1 cellular context compared by ENCODE assay signal in the genomic region with DNA sequence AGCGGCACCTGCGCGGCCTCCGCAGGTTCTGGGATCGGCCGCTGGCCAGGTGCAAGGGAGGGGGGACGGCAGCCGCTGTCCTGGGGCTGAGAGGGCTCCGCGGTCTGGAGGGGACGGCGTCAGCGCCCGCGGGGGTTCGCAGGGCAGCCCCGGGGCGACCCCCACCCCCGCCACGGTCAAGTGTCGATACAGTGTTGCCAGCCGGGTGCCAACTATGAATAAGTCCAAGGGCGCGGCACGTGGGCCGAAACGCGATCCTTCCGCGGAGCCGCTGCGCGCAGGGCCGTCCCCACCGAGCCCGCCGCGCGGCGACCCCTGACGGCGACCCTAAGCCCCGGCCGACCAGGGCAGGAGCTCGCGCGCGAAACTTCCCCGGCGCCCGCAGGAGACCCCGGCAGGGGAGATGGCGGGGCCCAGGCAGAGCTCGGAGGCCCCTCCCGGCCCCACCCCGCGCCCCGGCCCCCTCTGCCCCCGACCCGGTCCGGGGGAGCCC.
TF ChIP-seq lines count a peak whose summit lies in the region.

No MANE protein-coding gene starts in this region.

TF ChIP-seq in K562, 482 proteins besides CTCF, POLR2A, EP300 and RAD21 (continued from another document):
- TF ChIP-seq, protein P1, sequence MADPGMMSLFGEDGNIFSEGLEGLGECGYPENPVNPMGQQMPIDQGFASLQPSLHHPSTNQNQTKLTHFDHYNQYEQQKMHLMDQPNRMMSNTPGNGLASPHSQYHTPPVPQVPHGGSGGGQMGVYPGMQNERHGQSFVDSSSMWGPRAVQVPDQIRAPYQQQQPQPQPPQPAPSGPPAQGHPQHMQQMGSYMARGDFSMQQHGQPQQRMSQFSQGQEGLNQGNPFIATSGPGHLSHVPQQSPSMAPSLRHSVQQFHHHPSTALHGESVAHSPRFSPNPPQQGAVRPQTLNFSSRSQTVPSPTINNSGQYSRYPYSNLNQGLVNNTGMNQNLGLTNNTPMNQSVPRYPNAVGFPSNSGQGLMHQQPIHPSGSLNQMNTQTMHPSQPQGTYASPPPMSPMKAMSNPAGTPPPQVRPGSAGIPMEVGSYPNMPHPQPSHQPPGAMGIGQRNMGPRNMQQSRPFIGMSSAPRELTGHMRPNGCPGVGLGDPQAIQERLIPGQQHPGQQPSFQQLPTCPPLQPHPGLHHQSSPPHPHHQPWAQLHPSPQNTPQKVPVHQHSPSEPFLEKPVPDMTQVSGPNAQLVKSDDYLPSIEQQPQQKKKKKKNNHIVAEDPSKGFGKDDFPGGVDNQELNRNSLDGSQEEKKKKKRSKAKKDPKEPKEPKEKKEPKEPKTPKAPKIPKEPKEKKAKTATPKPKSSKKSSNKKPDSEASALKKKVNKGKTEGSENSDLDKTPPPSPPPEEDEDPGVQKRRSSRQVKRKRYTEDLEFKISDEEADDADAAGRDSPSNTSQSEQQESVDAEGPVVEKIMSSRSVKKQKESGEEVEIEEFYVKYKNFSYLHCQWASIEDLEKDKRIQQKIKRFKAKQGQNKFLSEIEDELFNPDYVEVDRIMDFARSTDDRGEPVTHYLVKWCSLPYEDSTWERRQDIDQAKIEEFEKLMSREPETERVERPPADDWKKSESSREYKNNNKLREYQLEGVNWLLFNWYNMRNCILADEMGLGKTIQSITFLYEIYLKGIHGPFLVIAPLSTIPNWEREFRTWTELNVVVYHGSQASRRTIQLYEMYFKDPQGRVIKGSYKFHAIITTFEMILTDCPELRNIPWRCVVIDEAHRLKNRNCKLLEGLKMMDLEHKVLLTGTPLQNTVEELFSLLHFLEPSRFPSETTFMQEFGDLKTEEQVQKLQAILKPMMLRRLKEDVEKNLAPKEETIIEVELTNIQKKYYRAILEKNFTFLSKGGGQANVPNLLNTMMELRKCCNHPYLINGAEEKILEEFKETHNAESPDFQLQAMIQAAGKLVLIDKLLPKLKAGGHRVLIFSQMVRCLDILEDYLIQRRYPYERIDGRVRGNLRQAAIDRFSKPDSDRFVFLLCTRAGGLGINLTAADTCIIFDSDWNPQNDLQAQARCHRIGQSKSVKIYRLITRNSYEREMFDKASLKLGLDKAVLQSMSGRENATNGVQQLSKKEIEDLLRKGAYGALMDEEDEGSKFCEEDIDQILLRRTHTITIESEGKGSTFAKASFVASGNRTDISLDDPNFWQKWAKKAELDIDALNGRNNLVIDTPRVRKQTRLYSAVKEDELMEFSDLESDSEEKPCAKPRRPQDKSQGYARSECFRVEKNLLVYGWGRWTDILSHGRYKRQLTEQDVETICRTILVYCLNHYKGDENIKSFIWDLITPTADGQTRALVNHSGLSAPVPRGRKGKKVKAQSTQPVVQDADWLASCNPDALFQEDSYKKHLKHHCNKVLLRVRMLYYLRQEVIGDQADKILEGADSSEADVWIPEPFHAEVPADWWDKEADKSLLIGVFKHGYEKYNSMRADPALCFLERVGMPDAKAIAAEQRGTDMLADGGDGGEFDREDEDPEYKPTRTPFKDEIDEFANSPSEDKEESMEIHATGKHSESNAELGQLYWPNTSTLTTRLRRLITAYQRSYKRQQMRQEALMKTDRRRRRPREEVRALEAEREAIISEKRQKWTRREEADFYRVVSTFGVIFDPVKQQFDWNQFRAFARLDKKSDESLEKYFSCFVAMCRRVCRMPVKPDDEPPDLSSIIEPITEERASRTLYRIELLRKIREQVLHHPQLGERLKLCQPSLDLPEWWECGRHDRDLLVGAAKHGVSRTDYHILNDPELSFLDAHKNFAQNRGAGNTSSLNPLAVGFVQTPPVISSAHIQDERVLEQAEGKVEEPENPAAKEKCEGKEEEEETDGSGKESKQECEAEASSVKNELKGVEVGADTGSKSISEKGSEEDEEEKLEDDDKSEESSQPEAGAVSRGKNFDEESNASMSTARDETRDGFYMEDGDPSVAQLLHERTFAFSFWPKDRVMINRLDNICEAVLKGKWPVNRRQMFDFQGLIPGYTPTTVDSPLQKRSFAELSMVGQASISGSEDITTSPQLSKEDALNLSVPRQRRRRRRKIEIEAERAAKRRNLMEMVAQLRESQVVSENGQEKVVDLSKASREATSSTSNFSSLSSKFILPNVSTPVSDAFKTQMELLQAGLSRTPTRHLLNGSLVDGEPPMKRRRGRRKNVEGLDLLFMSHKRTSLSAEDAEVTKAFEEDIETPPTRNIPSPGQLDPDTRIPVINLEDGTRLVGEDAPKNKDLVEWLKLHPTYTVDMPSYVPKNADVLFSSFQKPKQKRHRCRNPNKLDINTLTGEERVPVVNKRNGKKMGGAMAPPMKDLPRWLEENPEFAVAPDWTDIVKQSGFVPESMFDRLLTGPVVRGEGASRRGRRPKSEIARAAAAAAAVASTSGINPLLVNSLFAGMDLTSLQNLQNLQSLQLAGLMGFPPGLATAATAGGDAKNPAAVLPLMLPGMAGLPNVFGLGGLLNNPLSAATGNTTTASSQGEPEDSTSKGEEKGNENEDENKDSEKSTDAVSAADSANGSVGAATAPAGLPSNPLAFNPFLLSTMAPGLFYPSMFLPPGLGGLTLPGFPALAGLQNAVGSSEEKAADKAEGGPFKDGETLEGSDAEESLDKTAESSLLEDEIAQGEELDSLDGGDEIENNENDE (IDR thresholded peaks at IDR 0.05; ENCODE audit: low read depth, low read length) = no peak
- TF ChIP-seq, protein P2, sequence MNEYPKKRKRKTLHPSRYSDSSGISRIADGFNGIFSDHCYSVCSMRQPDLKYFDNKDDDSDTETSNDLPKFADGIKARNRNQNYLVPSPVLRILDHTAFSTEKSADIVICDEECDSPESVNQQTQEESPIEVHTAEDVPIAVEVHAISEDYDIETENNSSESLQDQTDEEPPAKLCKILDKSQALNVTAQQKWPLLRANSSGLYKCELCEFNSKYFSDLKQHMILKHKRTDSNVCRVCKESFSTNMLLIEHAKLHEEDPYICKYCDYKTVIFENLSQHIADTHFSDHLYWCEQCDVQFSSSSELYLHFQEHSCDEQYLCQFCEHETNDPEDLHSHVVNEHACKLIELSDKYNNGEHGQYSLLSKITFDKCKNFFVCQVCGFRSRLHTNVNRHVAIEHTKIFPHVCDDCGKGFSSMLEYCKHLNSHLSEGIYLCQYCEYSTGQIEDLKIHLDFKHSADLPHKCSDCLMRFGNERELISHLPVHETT (CRISPR knock-in tag; conservative IDR thresholded peaks at IDR 0.05 in 1 of 2, IDR thresholded peaks at IDR 0.05 in 1 of 2) = 0 out of 4 replicates have a peak, but pooled peaks of 1 of the 2 experiments have one; percentile 41
- TF ChIP-seq SAFB2 (IDR thresholded peaks at IDR 0.05; ENCODE audit: borderline replicate concordance, low read depth, low read length, severe bottlenecking) (no peak), PHF8 (IDR thresholded peaks at IDR 0.05; ENCODE audit: borderline replicate concordance, low read length) (peak; percentile 44; the same call in 1 of the 2 replicates), DNMT1 (IDR thresholded peaks at IDR 0.05) (no peak), CBFA2T2 (conservative IDR thresholded peaks at IDR 0.05) (0 out of 2 replicates have a peak, but pooled peaks have one; percentile 12), PCBP1 (IDR thresholded peaks at IDR 0.05; ENCODE audit: low read depth, low read length, poor library complexity, severe bottlenecking) (peak; percentile 71), LEF1 (IDR thresholded peaks at IDR 0.05) (no peak), MAZ (CRISPR knock-in tag; conservative IDR thresholded peaks at IDR 0.05 in 1 of 2, IDR thresholded peaks at IDR 0.05 in 1 of 2) (peak in 1 of 2 experiments; percentile 87; a peak in 2 of 4 replicates), ZNF212 (CRISPR knock-in tag; IDR thresholded peaks at IDR 0.05) (no peak), U2AF1 (optimal IDR thresholded peaks at IDR 0.05; ENCODE audit: low read depth, low read length) (peak; percentile 65), ZNF263 (CRISPR knock-in tag; IDR thresholded peaks at IDR 0.05; ENCODE audit: borderline replicate concordance) (peak; percentile 38; the same call in 1 of the 2 replicates), ZBTB7A (IDR thresholded peaks at IDR 0.05; ENCODE audit: borderline replicate concordance, control insufficient read depth, low read depth, low read length) (peak; percentile 97), RBBP5 (IDR thresholded peaks at IDR 0.05; ENCODE audit: borderline replicate concordance, insufficient read depth, low read length, poor library complexity, severe bottlenecking) (peak; percentile 74), GATAD2B (IDR thresholded peaks at IDR 0.05; ENCODE audit: borderline replicate concordance) (peak; percentile 69; the same call in 1 of the 2 replicates), ERF (CRISPR knock-in tag; IDR thresholded peaks at IDR 0.05) (peak; percentile 87; the same call in 1 of the 2 replicates), ZNF707 (CRISPR knock-in tag; conservative IDR thresholded peaks at IDR 0.05) (no peak), ZNF23 (CRISPR knock-in tag; IDR thresholded peaks at IDR 0.05) (no peak)
- TF ChIP-seq, protein P3, sequence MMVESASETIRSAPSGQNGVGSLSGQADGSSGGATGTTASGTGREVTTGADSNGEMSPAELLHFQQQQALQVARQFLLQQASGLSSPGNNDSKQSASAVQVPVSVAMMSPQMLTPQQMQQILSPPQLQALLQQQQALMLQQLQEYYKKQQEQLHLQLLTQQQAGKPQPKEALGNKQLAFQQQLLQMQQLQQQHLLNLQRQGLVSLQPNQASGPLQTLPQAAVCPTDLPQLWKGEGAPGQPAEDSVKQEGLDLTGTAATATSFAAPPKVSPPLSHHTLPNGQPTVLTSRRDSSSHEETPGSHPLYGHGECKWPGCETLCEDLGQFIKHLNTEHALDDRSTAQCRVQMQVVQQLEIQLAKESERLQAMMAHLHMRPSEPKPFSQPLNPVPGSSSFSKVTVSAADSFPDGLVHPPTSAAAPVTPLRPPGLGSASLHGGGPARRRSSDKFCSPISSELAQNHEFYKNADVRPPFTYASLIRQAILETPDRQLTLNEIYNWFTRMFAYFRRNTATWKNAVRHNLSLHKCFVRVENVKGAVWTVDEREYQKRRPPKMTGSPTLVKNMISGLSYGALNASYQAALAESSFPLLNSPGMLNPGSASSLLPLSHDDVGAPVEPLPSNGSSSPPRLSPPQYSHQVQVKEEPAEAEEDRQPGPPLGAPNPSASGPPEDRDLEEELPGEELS (CRISPR knock-in tag; IDR thresholded peaks at IDR 0.05; ENCODE audit: borderline replicate concordance) = peak; percentile 67; the same call in 1 of the 2 replicates
- TF ChIP-seq, protein P4, sequence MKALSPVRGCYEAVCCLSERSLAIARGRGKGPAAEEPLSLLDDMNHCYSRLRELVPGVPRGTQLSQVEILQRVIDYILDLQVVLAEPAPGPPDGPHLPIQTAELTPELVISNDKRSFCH (CRISPR knock-in tag; IDR thresholded peaks at IDR 0.05) = no peak
- TF ChIP-seq, protein P4 (tag; IDR thresholded peaks at IDR 0.05) = peak; percentile 80
- TF ChIP-seq, protein P5, sequence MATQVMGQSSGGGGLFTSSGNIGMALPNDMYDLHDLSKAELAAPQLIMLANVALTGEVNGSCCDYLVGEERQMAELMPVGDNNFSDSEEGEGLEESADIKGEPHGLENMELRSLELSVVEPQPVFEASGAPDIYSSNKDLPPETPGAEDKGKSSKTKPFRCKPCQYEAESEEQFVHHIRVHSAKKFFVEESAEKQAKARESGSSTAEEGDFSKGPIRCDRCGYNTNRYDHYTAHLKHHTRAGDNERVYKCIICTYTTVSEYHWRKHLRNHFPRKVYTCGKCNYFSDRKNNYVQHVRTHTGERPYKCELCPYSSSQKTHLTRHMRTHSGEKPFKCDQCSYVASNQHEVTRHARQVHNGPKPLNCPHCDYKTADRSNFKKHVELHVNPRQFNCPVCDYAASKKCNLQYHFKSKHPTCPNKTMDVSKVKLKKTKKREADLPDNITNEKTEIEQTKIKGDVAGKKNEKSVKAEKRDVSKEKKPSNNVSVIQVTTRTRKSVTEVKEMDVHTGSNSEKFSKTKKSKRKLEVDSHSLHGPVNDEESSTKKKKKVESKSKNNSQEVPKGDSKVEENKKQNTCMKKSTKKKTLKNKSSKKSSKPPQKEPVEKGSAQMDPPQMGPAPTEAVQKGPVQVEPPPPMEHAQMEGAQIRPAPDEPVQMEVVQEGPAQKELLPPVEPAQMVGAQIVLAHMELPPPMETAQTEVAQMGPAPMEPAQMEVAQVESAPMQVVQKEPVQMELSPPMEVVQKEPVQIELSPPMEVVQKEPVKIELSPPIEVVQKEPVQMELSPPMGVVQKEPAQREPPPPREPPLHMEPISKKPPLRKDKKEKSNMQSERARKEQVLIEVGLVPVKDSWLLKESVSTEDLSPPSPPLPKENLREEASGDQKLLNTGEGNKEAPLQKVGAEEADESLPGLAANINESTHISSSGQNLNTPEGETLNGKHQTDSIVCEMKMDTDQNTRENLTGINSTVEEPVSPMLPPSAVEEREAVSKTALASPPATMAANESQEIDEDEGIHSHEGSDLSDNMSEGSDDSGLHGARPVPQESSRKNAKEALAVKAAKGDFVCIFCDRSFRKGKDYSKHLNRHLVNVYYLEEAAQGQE (CRISPR knock-in tag; IDR thresholded peaks at IDR 0.05; ENCODE audit: low read depth) = peak; percentile 54; the same call in 1 of the 2 replicates
- TF ChIP-seq, protein P6, sequence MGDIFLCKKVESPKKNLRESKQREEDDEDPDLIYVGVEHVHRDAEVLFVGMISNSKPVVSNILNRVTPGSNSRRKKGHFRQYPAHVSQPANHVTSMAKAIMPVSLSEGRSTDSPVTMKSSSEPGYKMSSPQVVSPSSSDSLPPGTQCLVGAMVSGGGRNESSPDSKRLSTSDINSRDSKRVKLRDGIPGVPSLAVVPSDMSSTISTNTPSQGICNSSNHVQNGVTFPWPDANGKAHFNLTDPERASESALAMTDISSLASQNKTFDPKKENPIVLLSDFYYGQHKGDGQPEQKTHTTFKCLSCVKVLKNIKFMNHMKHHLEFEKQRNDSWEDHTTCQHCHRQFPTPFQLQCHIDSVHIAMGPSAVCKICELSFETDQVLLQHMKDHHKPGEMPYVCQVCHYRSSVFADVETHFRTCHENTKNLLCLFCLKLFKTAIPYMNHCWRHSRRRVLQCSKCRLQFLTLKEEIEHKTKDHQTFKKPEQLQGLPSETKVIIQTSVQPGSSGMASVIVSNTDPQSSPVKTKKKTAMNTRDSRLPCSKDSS (IDR thresholded peaks at IDR 0.05; ENCODE audit: low read depth, partially characterized antibody) = no peak
